In genomic region chr3:157174265-157174615, GRCh38 we compare ENCODE assay signal across 8 cellular contexts. TPM values are rescaled to one million over a fixed set of nuclear protein-coding genes. Genes with fewer than 3 reads are reported as not detected.
DNase-seq lines count a peak whose midpoint lies in the region; ATAC-seq and TF ChIP-seq lines count a peak whose summit lies in the region.

No MANE protein-coding gene starts in this region.

- POLR2A ChIA-PET in activated CD8-positive, alpha-beta T cell treated with anti-CD3 and anti-CD28 coated beads for 36 hours (lab: Charles Lee) = interaction anchor here (0.7 to 7.5 kb wide), 10 partner anchors 12 to 619 kb away, joined by 4 to 403 read pairs (median 7); partner anchors contain the start of genes CCNL1 and SSR3

- peak; percentile 46 for DNase-seq in NCI-H1436 (lab: John Stamatoyannopoulos, UW)
- no peak for DNase-seq in NCI-H1436 treated with DMSO at 0.1 percent for 48 hours (lab: John Stamatoyannopoulos, UW)
- DNase-seq in activated CD8-positive, alpha-beta T cell treated with anti-CD3 and anti-CD28 coated beads for 36 hours = peak; percentile 51
- peak; percentile 6 for DNase-seq in fibroblast of the conjunctiva (ENCODE audit: low read depth)
- peak; percentile 33 to 59 (median 57) for DNase-seq in ovary
- no peak for DNase-seq in NCI-H128 (lab: John Stamatoyannopoulos, UW; ENCODE audit: unreplicated experiment)
- no peak for DNase-seq in medulla oblongata (ENCODE audit: extremely low spot score)

- H3K27ac Mint-ChIP-seq in activated CD8-positive, alpha-beta T cell treated with anti-CD3 and anti-CD28 coated beads for 36 hours = peak overlapping the region; percentile 92

- H3K4me3 Mint-ChIP-seq in activated CD8-positive, alpha-beta T cell treated with anti-CD3 and anti-CD28 coated beads for 36 hours = peak overlapping the region; percentile 84

- H3K27ac ChIP-seq in HUES64 (ENCODE audit: low read depth, low read length) (peak overlapping the region; percentile 77), ovary (peak overlapping the region; percentile 91 to 96)

- H3K4me3 ChIP-seq in HUES64 (ENCODE audit: low read length) (peak overlapping the region; percentile 93), ovary (peak overlapping the region; percentile 47)

- H3K27me3 ChIP-seq in HUES64 (ENCODE audit: insufficient read depth, low read length) (no peaks in the 10 kb centered on the region), ovary (no peaks in the 10 kb centered on the region)

- CTCF ChIA-PET in activated CD8-positive, alpha-beta T cell treated with anti-CD3 and anti-CD28 coated beads for 36 hours (lab: Charles Lee) = interaction anchor here (1.2 to 3.2 kb wide), 6 partner anchors 12 to 620 kb away, joined by 4 to 47 read pairs (median 6); partner anchors contain the start of genes CCNL1 and SSR3

- H3K9me3 ChIP-seq in HUES64 (ENCODE audit: insufficient read depth, low read depth, low read length) = peaks cover 13% of the 10 kb centered on the region
- H3K9me3 ChIP-seq in ovary = no peaks in the 10 kb centered on the region

- no peak for TF ChIP-seq POLR2A in ovary (IDR thresholded peaks at IDR 0.05)

- H3K36me3 Mint-ChIP-seq in activated CD8-positive, alpha-beta T cell treated with anti-CD3 and anti-CD28 coated beads for 36 hours (ENCODE audit: low read depth) = peaks cover 19% of the 10 kb centered on the region

- TF ChIP-seq EP300 in ovary (IDR thresholded peaks at IDR 0.05) = no peak

- H3K27me3 Mint-ChIP-seq in activated CD8-positive, alpha-beta T cell treated with anti-CD3 and anti-CD28 coated beads for 36 hours = no peaks in the 10 kb centered on the region

- peaks cover 29% of the 10 kb centered on the region for H3K4me1 Mint-ChIP-seq in activated CD8-positive, alpha-beta T cell treated with anti-CD3 and anti-CD28 coated beads for 36 hours (ENCODE audit: low read depth)

- H3K9me3 Mint-ChIP-seq in activated CD8-positive, alpha-beta T cell treated with anti-CD3 and anti-CD28 coated beads for 36 hours = peaks cover 5% of the 10 kb centered on the region

- WGBS in HUES64 = 59% methylated on average over 13 of the region's 13 CpGs
- WGBS in ovary, 3 donors = 0 to 4% (median 1%) methylated on average over 13 of the region's 13 CpGs

- intact Hi-C loops in activated CD8-positive, alpha-beta T cell treated with anti-CD3 and anti-CD28 coated beads for 36 hours (cut with micrococcal nuclease) = no loop called here
- intact Hi-C loops in ovary (cut with DNase I) = loop anchor here in 3 of 4 donors (1.0 to 2.0 kb wide), 3 partner anchors 13 to 14 kb away; partner anchors contain the start of gene CCNL1 (in 2 of the 3)

- no peak for TF ChIP-seq CTCF in activated CD8-positive, alpha-beta T cell treated with anti-CD3 and anti-CD28 coated beads for 36 hours (IDR thresholded peaks at IDR 0.05)
- no peak for TF ChIP-seq CTCF in ovary (IDR thresholded peaks at IDR 0.05)

- H3K4me1 ChIP-seq in HUES64 (ENCODE audit: insufficient read depth, low read length) (peaks cover 4% of the 10 kb centered on the region; the same call in 1 of the 2 replicates), ovary (ENCODE audit: insufficient read depth) (peaks cover 3% of the 10 kb centered on the region)

- ATAC-seq in activated CD8-positive, alpha-beta T cell treated with anti-CD3 and anti-CD28 coated beads for 36 hours = no peak

- H3K9ac ChIP-seq in HUES64 (ENCODE audit: low read depth, low read length) = peak overlapping the region; percentile 78

- H3K36me3 ChIP-seq in HUES64 (ENCODE audit: insufficient read depth, low read length) (peaks cover 13% of the 10 kb centered on the region; the same call in 1 of the 2 replicates), ovary (no peaks in the 10 kb centered on the region)

RNA-seq across cellular contexts. Expression of gene CCNL1, which starts 14.3 kb away (rescaled TPM):
- 43.2 TPM for polyA plus RNA-seq in HUES64 (2013, experiment 1 of 2)
- polyA plus RNA-seq in HUES64 (2013, experiment 2 of 2) = 42.7 TPM
- total RNA-seq in activated CD8-positive, alpha-beta T cell treated with anti-CD3 and anti-CD28 coated beads for 36 hours = 100 to 1,000 TPM; 180 to 191 TPM
- total RNA-seq in ovary = 100 to 1,000 TPM in 4 of 7 donors, 10 to 100 TPM in 3; 86.8 to 514 (median 115) TPM
- polyA plus RNA-seq in ovary = 10 to 100 TPM; 67.6 to 78.7 TPM

Comparison
In these comparisons a context has a peak if more than half of its experiments do, and no peak if none do; other contexts are left out.
1. DNase-seq: peak in NCI-H1436 (single experiment), activated CD8-positive, alpha-beta T cell treated with anti-CD3 and anti-CD28 coated beads for 36 hours (single experiment), fibroblast of the conjunctiva (single experiment) and ovary (5 of 5); none in NCI-H1436 treated with DMSO at 0.1 percent for 48 hours (single experiment), NCI-H128 (single experiment) and medulla oblongata (single experiment).